Comparison of ENCODE assay signal across 24 cellular contexts in genomic region chr2:147096671-147097070, GRCh38.
"Had no signal": no experiment of that assay in that cellular context is flagged by ENCODE, and none has a peak within 500 bp of the region (broad histone marks: within the 10 kb centered on the region; RNA-seq: fewer than 3 reads in every experiment).

No MANE protein-coding gene starts in this region.

- H3K4me1 Mint-ChIP-seq: activated naive CD4-positive, alpha-beta T cell treated with anti-CD3 and anti-CD28 coated beads, Interleukin-2, amount 50 U/mL, for 24 hours; natural killer cell had no signal

- ATAC-seq: activated CD4-positive, CD25-positive, alpha-beta regulatory T cell treated with anti-CD3 and anti-CD28 coated beads, Interleukin-2, amount 50 U/mL, for 24 hours; gastrocnemius medialis; left ventricle myocardium superior; natural killer cell had no signal

- H3K36me3 ChIP-seq: cardiac muscle cell, gastrocnemius medialis, upper lobe of left lung had no signal

- H3K4me3 ChIP-seq: cardiac muscle cell, gastrocnemius medialis, upper lobe of left lung had no signal

- DNase-seq: activated CD4-positive, alpha-beta T cell treated with anti-CD3 and anti-CD28 coated beads, Interleukin-2, amount 50 U/mL, for 1 hour; activated CD8-positive, alpha-beta memory T cell treated with anti-CD3 and anti-CD28 coated beads for 24 hours; activated CD8-positive, alpha-beta memory T cell treated with anti-CD3 and anti-CD28 coated beads, Interleukin-2, amount 50 U/mL, for 4 hours; activated gamma-delta T cell; amniotic stem cell; effector CD4-positive, alpha-beta T cell; erythroblast; gastrocnemius medialis; hippocampal formation; left ventricle myocardium superior; midbrain; natural killer cell; SIG-M5; SK-N-SH; stimulated activated CD4-positive, alpha-beta T cell treated with anti-CD3 and anti-CD28 coated beads, Interleukin-12 subunit alpha, Interleukin-12 subunit beta, amount 100 ng/mL, for 4 hours; stimulated activated CD8-positive, alpha-beta memory T cell treated with anti-CD3 and anti-CD28 coated beads, Interleukin-4, amount 100 ng/mL, for 48 hours; stimulated activated naive CD4-positive, alpha-beta T cell; upper lobe of left lung had no signal

- H3K27me3 ChIP-seq: cardiac muscle cell, gastrocnemius medialis, upper lobe of left lung had no signal

- H3K36me3 Mint-ChIP-seq: activated naive CD4-positive, alpha-beta T cell treated with anti-CD3 and anti-CD28 coated beads, Interleukin-2, amount 50 U/mL, for 24 hours; natural killer cell had no signal

- H3K9me3 Mint-ChIP-seq: activated naive CD4-positive, alpha-beta T cell treated with anti-CD3 and anti-CD28 coated beads, Interleukin-2, amount 50 U/mL, for 24 hours; natural killer cell had no signal

- H3K4me3 Mint-ChIP-seq: activated naive CD4-positive, alpha-beta T cell treated with anti-CD3 and anti-CD28 coated beads, Interleukin-2, amount 50 U/mL, for 24 hours; natural killer cell had no signal

- FAIRE-seq: endometrium, islet of Langerhans had no signal

- H3K27ac Mint-ChIP-seq: activated naive CD4-positive, alpha-beta T cell treated with anti-CD3 and anti-CD28 coated beads, Interleukin-2, amount 50 U/mL, for 24 hours; natural killer cell; progenitor cell of endocrine pancreas had no signal
